In genomic region chr22:49420651-49421050, GRCh38 we compare ENCODE assay signal across 31 cellular contexts.
"Had no signal": no experiment of that assay in that cellular context is flagged by ENCODE, and none has a peak within 500 bp of the region (broad histone marks: within the 10 kb centered on the region; RNA-seq: fewer than 3 reads in every experiment).

No MANE protein-coding gene starts in this region.

- H3K36me3 ChIP-seq: brain microvascular endothelial cell, heart left ventricle, WERI-Rb-1 had no signal

- H3K27ac Mint-ChIP-seq: activated B cell treated with CpG ODN at 0.5 μM for 24 hours; activated CD8-positive, alpha-beta T cell treated with anti-CD3 and anti-CD28 coated beads for 36 hours; activated naive CD8-positive, alpha-beta T cell; activated T-helper 17 cell treated with anti-CD3 and anti-CD28 coated beads, Interleukin-2, amount 50 U/mL, for 72 hours; dendritic cell treated with granulocyte-macrophage colony-stimulating factor and Interleukin-4, amounts not matched to agents 40 ng/mL and 50 ng/mL, for 4 days; endodermal cell; T-helper 17 cell; T-helper 2 cell treated with Interferon-gamma antibody and Interleukin-4, amounts not matched to agents 5 μg/mL and 100 μg/mL, for 36 hours had no signal

- ATAC-seq: activated CD4-positive, CD25-positive, alpha-beta regulatory T cell treated with anti-CD3 and anti-CD28 coated beads, Interleukin-2, amount 50 U/mL, for 24 hours; activated CD8-positive, alpha-beta T cell treated with anti-CD3 and anti-CD28 coated beads for 36 hours; activated T-cell treated with anti-CD3 and anti-CD28 coated beads, Interleukin-2, amount 50 U/mL, for 4 hours; activated T-helper 17 cell treated with anti-CD3 and anti-CD28 coated beads, Interleukin-2, amount 50 U/mL, for 72 hours; esophagus mucosa; heart left ventricle; T-helper 17 cell had no signal

- DNase-seq: activated B cell treated with CpG ODN at 0.5 μM for 24 hours; activated CD4-positive, alpha-beta T cell treated with anti-CD3 and anti-CD28 coated beads for 48 hours; activated CD4-positive, alpha-beta T cell treated with anti-CD3 and anti-CD28 coated beads, Interleukin-2, amount 50 U/mL, for 1 hour; activated CD4-positive, alpha-beta T cell treated with anti-CD3 and anti-CD28 coated beads, Interleukin-2, amount 50 U/mL, for 48 hours; activated CD8-positive, alpha-beta memory T cell treated with anti-CD3 and anti-CD28 coated beads for 24 hours; activated CD8-positive, alpha-beta T cell treated with anti-CD3 and anti-CD28 coated beads for 36 hours; activated gamma-delta T cell; activated naive CD4-positive, alpha-beta T cell treated with anti-CD3 and anti-CD28 coated beads, Interleukin-2, amount 50 U/mL, for 16 hours; activated naive CD4-positive, alpha-beta T cell treated with Interleukin-2 at 50 U/mL for 16 hours; activated T-cell treated with anti-CD3 and anti-CD28 coated beads, Interleukin-2, amount 50 U/mL, for 4 hours; amniotic stem cell; anterior cingulate cortex; brain microvascular endothelial cell; dorsolateral prefrontal cortex; effector memory CD4-positive, alpha-beta T cell; endodermal cell; foreskin fibroblast; glutamatergic neuron; heart left ventricle; T-helper 1 cell; T-helper 17 cell; T1000; WERI-Rb-1 had no signal

- H3K27me3 Mint-ChIP-seq: activated T-helper 17 cell treated with anti-CD3 and anti-CD28 coated beads, Interleukin-2, amount 50 U/mL, for 72 hours had no signal

- H3K4me1 ChIP-seq: heart left ventricle had no signal

- H3K4me3 Mint-ChIP-seq: activated B cell treated with CpG ODN at 0.5 μM for 24 hours; activated CD8-positive, alpha-beta T cell treated with anti-CD3 and anti-CD28 coated beads for 36 hours; activated naive CD8-positive, alpha-beta T cell; activated T-cell treated with anti-CD3 and anti-CD28 coated beads, Interleukin-2, amount 50 U/mL, for 4 hours; activated T-helper 17 cell treated with anti-CD3 and anti-CD28 coated beads, Interleukin-2, amount 50 U/mL, for 72 hours; central memory CD8-positive, alpha-beta T cell; dendritic cell treated with granulocyte-macrophage colony-stimulating factor and Interleukin-4, amounts not matched to agents 40 ng/mL and 50 ng/mL, for 4 days; endodermal cell; T-helper 17 cell; T-helper 2 cell treated with Interferon-gamma antibody and Interleukin-4, amounts not matched to agents 5 μg/mL and 100 μg/mL, for 36 hours had no signal

- H3K27me3 ChIP-seq: brain microvascular endothelial cell had no signal

- H3K9me3 Mint-ChIP-seq: central memory CD8-positive, alpha-beta T cell; dendritic cell treated with granulocyte-macrophage colony-stimulating factor and Interleukin-4, amounts not matched to agents 40 ng/mL and 50 ng/mL, for 4 days; endodermal cell; T-helper 2 cell treated with Interferon-gamma antibody and Interleukin-4, amounts not matched to agents 5 μg/mL and 100 μg/mL, for 36 hours had no signal

- H3K4me3 ChIP-seq: coronary artery, dorsolateral prefrontal cortex, heart left ventricle had no signal

- H3K4me1 Mint-ChIP-seq: activated B cell treated with CpG ODN at 0.5 μM for 24 hours; activated T-helper 17 cell treated with anti-CD3 and anti-CD28 coated beads, Interleukin-2, amount 50 U/mL, for 72 hours; central memory CD8-positive, alpha-beta T cell; T-helper 17 cell had no signal

- H3K27ac ChIP-seq: brain microvascular endothelial cell, coronary artery, dorsolateral prefrontal cortex, heart left ventricle, WERI-Rb-1 had no signal
